38 cellular contexts compared by ENCODE assay signal in genomic region chr12:7310070-7310469, GRCh38. TPM values are rescaled to one million over a fixed set of nuclear protein-coding genes. Genes with fewer than 3 reads are reported as not detected.
"Had no signal": no experiment of that assay in that cellular context is flagged by ENCODE, and none has a peak within 500 bp of the region (broad histone marks: within the 10 kb centered on the region; RNA-seq: fewer than 3 reads in every experiment).

No MANE protein-coding gene starts in this region.

- H3K27me3 ChIP-seq: MG63 had no signal

- H3K4me2 ChIP-seq: KMS-11 had no signal

- H3K36me3 ChIP-seq: MG63 had no signal

- H3K9me3 ChIP-seq: MG63 had no signal

- H3K9ac ChIP-seq: KMS-11 had no signal

- H3K27ac ChIP-seq: KMS-11 had no signal

- DNase-seq: Karpas-422, Kasumi-1, MG63, MM.1S, MV-4-11, NCI-H1048, NCI-H1092, NCI-H1092 treated with DMSO at 0.1 percent for 48 hours, NCI-H1105 treated with DMSO at 0.1 percent for 48 hours, NCI-H1417, NCI-H1417 treated with DMSO at 0.1 percent for 48 hours, NCI-H1436, NCI-H1436 treated with DMSO at 0.1 percent for 48 hours, NCI-H146, NCI-H1694, NCI-H1694 treated with DMSO at 0.1 percent for 48 hours, NCI-H187, NCI-H187 treated with DMSO at 0.1 percent for 48 hours, NCI-H1930, NCI-H2029, NCI-H2029 treated with DMSO at 0.1 percent for 48 hours, NCI-H2081, NCI-H2081 treated with DMSO at 0.1 percent for 48 hours, NCI-H2107, NCI-H2171, NCI-H2171 treated with DMSO at 0.1 percent for 48 hours, NCI-H2227 treated with DMSO at 0.1 percent for 48 hours, NCI-H226, NCI-H345, NCI-H446, NCI-H446 treated with DMSO at 0.1 percent for 48 hours, NCI-H510A, NCI-H510A treated with DMSO at 0.1 percent for 48 hours had no signal

- H3K4me3 ChIP-seq: MG63 had no signal

RNA-seq across cellular contexts. Expression of gene ACSM4, which starts 6.2 kb away (rescaled TPM):
- total RNA-seq: LHCN-M2, M059J, MCF 10A, NCI-H460 had no signal
